Comparison of ENCODE assay signal across 19 cellular contexts in the genomic region with DNA sequence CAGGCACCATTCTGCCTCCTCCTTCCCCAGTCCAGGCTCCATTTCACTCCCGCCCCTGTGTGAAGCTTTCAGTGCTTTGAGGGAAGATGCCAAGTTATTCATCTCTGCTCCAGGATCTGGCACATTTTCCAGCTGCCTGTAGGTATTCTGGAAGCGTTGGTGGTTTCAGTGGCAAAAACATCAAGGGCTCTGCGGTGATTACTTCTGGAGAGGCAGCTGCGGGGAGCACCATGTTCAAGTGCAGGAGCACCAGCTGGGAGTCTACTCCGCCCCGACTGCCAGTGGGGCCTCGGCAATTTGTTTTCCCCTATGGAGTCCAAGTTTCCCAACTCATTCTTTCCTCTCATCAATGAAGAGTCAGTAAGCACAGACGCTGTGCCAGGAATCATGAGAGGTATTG.
"Had no signal": no experiment of that assay in that cellular context is flagged by ENCODE, and none has a peak within 500 bp of the region (broad histone marks: within the 10 kb centered on the region; RNA-seq: fewer than 3 reads in every experiment).

No MANE protein-coding gene starts in this region.

- ATAC-seq: activated CD8-positive, alpha-beta T cell treated with anti-CD3 and anti-CD28 coated beads, Interleukin-2, amount 10 ng/mL, durations not matched to agents 7 days and 5 days; heart right ventricle; left colon; mucosa of descending colon; sciatic nerve; stimulated activated memory B cell treated with anti-CD40 and anti-IgM and Interleukin-4, amounts not matched to agents 10 μg/mL and 1 μg/mL and 100 μg/mL, for 72 hours had no signal

- DNase-seq: activated CD4-positive, alpha-beta T cell treated with anti-CD3 and anti-CD28 coated beads for 1 hour; activated CD4-positive, alpha-beta T cell treated with anti-CD3 and anti-CD28 coated beads, Interleukin-2, amount 50 U/mL, for 1 hour; activated CD8-positive, alpha-beta T cell treated with anti-CD3 and anti-CD28 coated beads, Interleukin-2, amount 10 ng/mL, durations not matched to agents 7 days and 5 days; activated gamma-delta T cell treated with Interleukin-2 at 50 U/mL for 16 hours; colonic mucosa; heart right ventricle; islet precursor cell; left colon; mucosa of descending colon; naive B cell; nucleus accumbens; stimulated activated CD4-positive, alpha-beta T cell treated with anti-CD3 and anti-CD28 coated beads, Interleukin-15, amount 100 ng/mL, for 24 hours; stomach; T-helper 9 cell; testis; trophoblast cell; uterus had no signal
